In genomic region chr2:64228126-64228678, GRCh38 we compare ENCODE assay signal across 8 cellular contexts.
DNase-seq lines count a peak whose midpoint lies in the region; ATAC-seq, FAIRE-seq and TF ChIP-seq lines count a peak whose summit lies in the region.

No MANE protein-coding gene starts in this region.

- H3K27me3 ChIP-seq in rectal smooth muscle tissue (ENCODE audit: control insufficient read depth, insufficient read depth, low read length): no peaks in the 10 kb centered on the region

- peak overlapping the region; percentile 5 for H3K9ac ChIP-seq in rectal smooth muscle tissue (ENCODE audit: low read length)

- H3K4me1 ChIP-seq in rectal smooth muscle tissue (ENCODE audit: control insufficient read depth, insufficient read depth, low read length): peaks cover 22% of the 10 kb centered on the region

- FAIRE-seq in GM12892 (lab: Jason Lieb, UNC): peak; percentile 97

- no peak for TF ChIP-seq CTCF in astrocyte of the spinal cord (IDR thresholded peaks at IDR 0.05; ENCODE audit: low read depth, low read length)

- H3K36me3 ChIP-seq in rectal smooth muscle tissue (ENCODE audit: control insufficient read depth, insufficient read depth, low read length): no peaks in the 10 kb centered on the region

- peak; percentile 65 for DNase-seq in GM12892 (ENCODE audit: insufficient read length)
- DNase-seq in NCI-H1105 (lab: John Stamatoyannopoulos, UW): peak; percentile 88
- DNase-seq in T-helper 1 cell: peak in 4 of 5 donors; percentile 13 to 76 (median 34)
- DNase-seq in astrocyte of the spinal cord (ENCODE audit: low read depth, low spot score): peak; percentile 59
- peak; percentile 23 to 95 (median 79) for DNase-seq in hypothalamus (lab: John Stamatoyannopoulos, UW)
- DNase-seq in H4 (ENCODE audit: low spot score): no peak

- peak; percentile 98 for ATAC-seq in HG02642 (IDR thresholded peaks at IDR 0.05; ENCODE audit: poor library complexity, unreplicated experiment)

- peak; percentile 73 for TF ChIP-seq POLR2A in GM12892 (IDR thresholded peaks at IDR 0.05; ENCODE audit: low read depth, low read length)

- H3K4me3 ChIP-seq in astrocyte of the spinal cord (ENCODE audit: low read depth, low read length) (peak overlapping the region; percentile 39), rectal smooth muscle tissue (ENCODE audit: low read length) (peak overlapping the region; percentile 61)

- peak overlapping the region; percentile 64 for H3K27ac ChIP-seq in rectal smooth muscle tissue (ENCODE audit: low read depth, low read length)

- in situ Hi-C loops in astrocyte of the spinal cord (cut with HindIII; ENCODE audit: low sequenced_read_pairs): no loop called here
